In the genomic region with DNA sequence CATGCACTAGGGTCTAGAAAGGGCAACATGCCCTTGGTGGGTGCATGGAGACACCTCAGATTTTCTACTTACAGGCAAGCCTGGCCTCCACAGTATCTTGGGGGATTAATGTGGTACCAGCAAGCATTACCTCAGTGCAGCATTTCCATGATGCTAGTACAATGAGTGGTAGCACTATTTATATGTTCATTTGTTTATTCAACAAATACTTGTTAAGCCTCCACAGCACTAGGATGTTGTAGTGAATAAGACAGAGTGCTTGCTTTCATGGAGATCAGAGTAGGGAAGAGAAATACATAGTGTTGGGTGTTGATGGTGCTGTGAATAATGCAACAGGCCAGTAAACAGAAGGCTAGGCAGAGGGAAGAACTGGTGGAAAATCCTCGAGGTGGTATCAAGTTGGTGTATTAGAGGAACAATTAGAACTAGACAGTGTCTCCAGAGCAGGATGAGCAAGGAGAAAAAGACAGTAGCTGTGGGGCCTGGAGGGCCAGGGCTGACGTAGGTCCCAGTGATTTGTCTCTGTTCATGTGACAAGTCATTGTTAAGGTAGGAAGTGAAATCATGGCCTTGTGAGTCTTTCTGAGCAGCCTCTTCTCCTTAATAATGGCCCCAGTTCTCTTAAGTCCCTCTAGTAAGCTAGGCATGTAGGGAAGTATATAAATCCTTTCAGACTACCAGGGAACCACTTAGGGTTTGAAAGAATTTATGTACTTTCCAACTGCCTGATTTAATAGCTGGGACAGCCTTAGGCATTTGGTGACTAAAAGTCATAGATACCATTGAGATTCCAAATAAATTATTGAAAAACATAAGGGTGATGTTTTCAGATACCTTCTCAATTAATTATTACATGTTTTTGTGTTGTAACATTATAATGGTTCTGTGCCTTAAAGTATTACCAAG, we compare ENCODE assay signal across 18 cellular contexts.
DNase-seq lines count a peak whose midpoint lies in the region; ATAC-seq, FAIRE-seq and TF ChIP-seq lines count a peak whose summit lies in the region.
"Had no signal": no experiment of that assay in that cellular context is flagged by ENCODE, and none has a peak within 500 bp of the region (broad histone marks: within the 10 kb centered on the region; RNA-seq: fewer than 3 reads in every experiment).

No MANE protein-coding gene starts in this region.

- no peak for FAIRE-seq in GM12892 (lab: Jason Lieb, UNC)
- FAIRE-seq: endometrium, GM18507 had no signal

- H3K4me3 ChIP-seq in BLaER1: no peak overlapping the region
- no peak overlapping the region for H3K4me3 ChIP-seq in GM23338
- H3K4me3 ChIP-seq in muscle layer of colon (ENCODE audit: low read depth in 1 of 2, low read length in 2 of 2): no peak overlapping the region
- H3K4me3 ChIP-seq in ovary: no peak overlapping the region
- H3K4me3 ChIP-seq: hepatocyte had no signal

- intact Hi-C loops in ovary (cut with DNase I): no loop called here

- H3K9ac ChIP-seq in BLaER1 (no peak overlapping the region), muscle layer of colon (ENCODE audit: low read length) (no peak overlapping the region)

- H3K36me3 ChIP-seq in BLaER1: peaks cover 80% of the 10 kb centered on the region
- H3K36me3 ChIP-seq in GM23338 (ENCODE audit: insufficient read depth): peaks cover 12% of the 10 kb centered on the region; the same call in 1 of the 2 replicates
- H3K36me3 ChIP-seq in muscle layer of colon (ENCODE audit: insufficient read depth, low read length): peaks cover 31% of the 10 kb centered on the region
- no peaks in the 10 kb centered on the region for H3K36me3 ChIP-seq in ovary

- no peak overlapping the region for H2AFZ ChIP-seq in GM23338
- H2AFZ ChIP-seq: hepatocyte had no signal

- H3K4me1 Mint-ChIP-seq in GM23338: peaks cover 14% of the 10 kb centered on the region

- DNase-seq in GM23338 (ENCODE audit: low spot score): no peak
- DNase-seq in G401 (ENCODE audit: low spot score): no peak
- no peak for DNase-seq in GM12892 (ENCODE audit: insufficient read length)
- no peak for DNase-seq in mesenteric fat pad (ENCODE audit: low spot score)
- DNase-seq in ovary: no peak
- DNase-seq: AML-193; NCI-H1436; NCI-H524 treated with DMSO at 0.1 percent for 48 hours; stimulated activated CD4-positive, alpha-beta T cell treated with anti-CD3 and anti-CD28 coated beads, Interleukin-2, amount 100 ng/mL, for 48 hours; stimulated activated naive CD4-positive, alpha-beta T cell treated with Interleukin-2 at 50 U/mL for 16 hours had no signal

- peaks cover 17% of the 10 kb centered on the region; the same call in 2 of the 3 replicates for H3K36me3 Mint-ChIP-seq in GM23338 (ENCODE audit: low read depth)

- H3K27ac Mint-ChIP-seq in GM23338: peak overlapping the region; percentile 29; the same call in 1 of the 2 replicates
- H3K27ac Mint-ChIP-seq: progenitor cell of endocrine pancreas had no signal

- H3K27me3 Mint-ChIP-seq in GM23338 (ENCODE audit: insufficient read depth, low read depth, poor library complexity): peaks cover 1% of the 10 kb centered on the region
- H3K27me3 Mint-ChIP-seq: IgD-negative memory B cell, progenitor cell of endocrine pancreas had no signal

- H3K9me2 ChIP-seq in GM23338 (ENCODE audit: insufficient read depth): no peaks in the 10 kb centered on the region

- in situ Hi-C loops in G401 (cut with HindIII; ENCODE audit: low sequenced_read_pairs): no loop called here

- no peaks in the 10 kb centered on the region for H3K9me3 ChIP-seq in BLaER1
- H3K9me3 ChIP-seq in muscle layer of colon (ENCODE audit: low read length): no peaks in the 10 kb centered on the region
- no peaks in the 10 kb centered on the region for H3K9me3 ChIP-seq in ovary

- no peak for ATAC-seq in GM23338

- no peak for TF ChIP-seq CTCF in GM23338 (conservative IDR thresholded peaks at IDR 0.05; ENCODE audit: low read depth in 2 of 2)
- no peak for TF ChIP-seq CTCF in ovary (IDR thresholded peaks at IDR 0.05)

- no peaks in the 10 kb centered on the region for H3F3A ChIP-seq in GM23338 (replicated peaks; ENCODE audit: low read depth)

- peaks cover 91% of the 10 kb centered on the region for H4K20me1 ChIP-seq in BLaER1
- H4K20me1 ChIP-seq in GM23338 (replicated peaks; ENCODE audit: insufficient read depth): no peaks in the 10 kb centered on the region

- H3K9me3 Mint-ChIP-seq in GM23338: no peaks in the 10 kb centered on the region
- H3K9me3 Mint-ChIP-seq: IgD-negative memory B cell had no signal

- peaks cover 14% of the 10 kb centered on the region; the same call in 1 of the 2 replicates for H3K79me2 ChIP-seq in GM23338 (replicated peaks; ENCODE audit: insufficient read depth)

- TF ChIP-seq EP300 in ovary (IDR thresholded peaks at IDR 0.05): no peak

- peak overlapping the region; percentile 29 for H3K4me2 ChIP-seq in BLaER1
- H3K4me2 ChIP-seq in GM23338: no peak overlapping the region
- H3K4me2 ChIP-seq: hepatocyte had no signal

- H3K27me3 ChIP-seq in BLaER1 (no peaks in the 10 kb centered on the region), GM23338 (ENCODE audit: insufficient read depth) (no peaks in the 10 kb centered on the region), muscle layer of colon (ENCODE audit: control insufficient read depth in 1 of 2, insufficient read depth in 2 of 2, low read length in 2 of 2) (no peaks in the 10 kb centered on the region), ovary (no peaks in the 10 kb centered on the region)
- H3K27me3 ChIP-seq: hepatocyte had no signal

- H3K4me1 ChIP-seq in BLaER1 (peaks cover 71% of the 10 kb centered on the region), GM23338 (ENCODE audit: insufficient read depth) (no peaks in the 10 kb centered on the region), muscle layer of colon (ENCODE audit: insufficient read depth, low read length) (peaks cover 45% of the 10 kb centered on the region), ovary (ENCODE audit: insufficient read depth) (peaks cover 4% of the 10 kb centered on the region)

- H3K4me3 Mint-ChIP-seq in GM23338: no peak overlapping the region
- H3K4me3 Mint-ChIP-seq: IgD-negative memory B cell had no signal

- TF ChIP-seq POLR2A in GM12892 (IDR thresholded peaks at IDR 0.05; ENCODE audit: low read depth, low read length) (no peak), ovary (IDR thresholded peaks at IDR 0.05) (no peak)

- 79 to 92% (median 84%) methylated on average over 2 of the region's 2 CpGs for WGBS in ovary, 3 donors

- H3K27ac ChIP-seq in BLaER1 (no peak overlapping the region), GM23338 (ENCODE audit: low read depth) (no peak overlapping the region), cingulate gyrus (ENCODE audit: low read depth, low read length) (peak overlapping the region; percentile 39), muscle layer of colon (ENCODE audit: low read depth, low read length) (peak overlapping the region; percentile 21), ovary (no peak overlapping the region)
- H3K27ac ChIP-seq: hepatocyte had no signal

TF ChIP-seq in GM23338, 12 proteins besides CTCF, POLR2A, EP300 and RAD21 (continues in another document):
- TF ChIP-seq POLR2AphosphoS5 (IDR thresholded peaks at IDR 0.05; ENCODE audit: low read depth) (no peak), EZH2 (IDR thresholded peaks at IDR 0.05; ENCODE audit: low read depth, unreplicated experiment) (no peak), EZH2phosphoT487 (IDR thresholded peaks at IDR 0.05; ENCODE audit: unreplicated experiment) (no peak), CREB1 (CRISPR knock-in tag; IDR thresholded peaks at IDR 0.05; ENCODE audit: low read depth) (no peak), STAT1 (IDR thresholded peaks at IDR 0.05; ENCODE audit: unreplicated experiment) (no peak), ZNF331 (CRISPR knock-in tag; IDR thresholded peaks at IDR 0.05; ENCODE audit: low read depth) (no peak), NANOG (IDR thresholded peaks at IDR 0.05; ENCODE audit: borderline replicate concordance) (no peak)
- TF ChIP-seq, protein P1, sequence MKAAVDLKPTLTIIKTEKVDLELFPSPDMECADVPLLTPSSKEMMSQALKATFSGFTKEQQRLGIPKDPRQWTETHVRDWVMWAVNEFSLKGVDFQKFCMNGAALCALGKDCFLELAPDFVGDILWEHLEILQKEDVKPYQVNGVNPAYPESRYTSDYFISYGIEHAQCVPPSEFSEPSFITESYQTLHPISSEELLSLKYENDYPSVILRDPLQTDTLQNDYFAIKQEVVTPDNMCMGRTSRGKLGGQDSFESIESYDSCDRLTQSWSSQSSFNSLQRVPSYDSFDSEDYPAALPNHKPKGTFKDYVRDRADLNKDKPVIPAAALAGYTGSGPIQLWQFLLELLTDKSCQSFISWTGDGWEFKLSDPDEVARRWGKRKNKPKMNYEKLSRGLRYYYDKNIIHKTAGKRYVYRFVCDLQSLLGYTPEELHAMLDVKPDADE (IDR thresholded peaks at IDR 0.05): no peak
- TF ChIP-seq, protein P2, sequence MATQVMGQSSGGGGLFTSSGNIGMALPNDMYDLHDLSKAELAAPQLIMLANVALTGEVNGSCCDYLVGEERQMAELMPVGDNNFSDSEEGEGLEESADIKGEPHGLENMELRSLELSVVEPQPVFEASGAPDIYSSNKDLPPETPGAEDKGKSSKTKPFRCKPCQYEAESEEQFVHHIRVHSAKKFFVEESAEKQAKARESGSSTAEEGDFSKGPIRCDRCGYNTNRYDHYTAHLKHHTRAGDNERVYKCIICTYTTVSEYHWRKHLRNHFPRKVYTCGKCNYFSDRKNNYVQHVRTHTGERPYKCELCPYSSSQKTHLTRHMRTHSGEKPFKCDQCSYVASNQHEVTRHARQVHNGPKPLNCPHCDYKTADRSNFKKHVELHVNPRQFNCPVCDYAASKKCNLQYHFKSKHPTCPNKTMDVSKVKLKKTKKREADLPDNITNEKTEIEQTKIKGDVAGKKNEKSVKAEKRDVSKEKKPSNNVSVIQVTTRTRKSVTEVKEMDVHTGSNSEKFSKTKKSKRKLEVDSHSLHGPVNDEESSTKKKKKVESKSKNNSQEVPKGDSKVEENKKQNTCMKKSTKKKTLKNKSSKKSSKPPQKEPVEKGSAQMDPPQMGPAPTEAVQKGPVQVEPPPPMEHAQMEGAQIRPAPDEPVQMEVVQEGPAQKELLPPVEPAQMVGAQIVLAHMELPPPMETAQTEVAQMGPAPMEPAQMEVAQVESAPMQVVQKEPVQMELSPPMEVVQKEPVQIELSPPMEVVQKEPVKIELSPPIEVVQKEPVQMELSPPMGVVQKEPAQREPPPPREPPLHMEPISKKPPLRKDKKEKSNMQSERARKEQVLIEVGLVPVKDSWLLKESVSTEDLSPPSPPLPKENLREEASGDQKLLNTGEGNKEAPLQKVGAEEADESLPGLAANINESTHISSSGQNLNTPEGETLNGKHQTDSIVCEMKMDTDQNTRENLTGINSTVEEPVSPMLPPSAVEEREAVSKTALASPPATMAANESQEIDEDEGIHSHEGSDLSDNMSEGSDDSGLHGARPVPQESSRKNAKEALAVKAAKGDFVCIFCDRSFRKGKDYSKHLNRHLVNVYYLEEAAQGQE (IDR thresholded peaks at IDR 0.05; ENCODE audit: unreplicated experiment): no peak

Comparison
In these comparisons a context has a peak if more than half of its experiments do, and no peak if none do; other contexts are left out.
1. H3K27ac ChIP-seq: peak in cingulate gyrus (single experiment) and muscle layer of colon (single experiment); none in BLaER1 (single experiment), GM23338 (single experiment) and ovary (0 of 2).